ENCODE assay signal across 34 cellular contexts in the genomic region with DNA sequence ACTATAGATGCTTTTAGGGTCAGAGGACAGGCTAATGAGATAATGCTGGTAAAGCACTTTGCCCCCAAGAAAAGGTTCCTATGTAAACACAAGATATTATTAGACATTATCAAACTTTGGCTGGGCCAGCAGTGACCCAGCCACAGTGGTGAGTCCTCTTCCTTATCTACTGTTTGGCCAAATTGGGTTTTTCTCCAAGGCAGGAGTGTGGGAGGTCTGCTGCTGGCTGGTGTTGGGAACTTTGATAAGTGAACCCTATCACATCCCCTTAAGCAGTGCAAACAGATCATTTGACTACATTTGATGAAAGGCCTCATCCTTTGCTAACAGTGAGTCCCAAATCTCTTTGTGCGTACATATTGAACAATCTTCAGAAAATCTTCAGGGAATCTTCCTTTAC. TPM values are rescaled to one million over a fixed set of nuclear protein-coding genes. Genes with fewer than 3 reads are reported as not detected.
"Had no signal": no experiment of that assay in that cellular context is flagged by ENCODE, and none has a peak within 500 bp of the region (broad histone marks: within the 10 kb centered on the region; RNA-seq: fewer than 3 reads in every experiment).

No MANE protein-coding gene starts in this region.

- H3K9me3 ChIP-seq: body of pancreas had no signal

- H3K27me3 ChIP-seq: body of pancreas had no signal

- ATAC-seq: activated CD4-positive, CD25-positive, alpha-beta regulatory T cell treated with anti-CD3 and anti-CD28 coated beads, Interleukin-2, amount 50 U/mL, for 24 hours; activated CD8-positive, alpha-beta memory T cell treated with anti-CD3 and anti-CD28 coated beads, Interleukin-2, amount 10 ng/mL, durations not matched to agents 7 days and 5 days; body of pancreas; PC-3; T-helper 17 cell had no signal

- H3K4me3 ChIP-seq: body of pancreas had no signal

- H3K4me1 Mint-ChIP-seq: activated CD8-positive, alpha-beta memory T cell treated with anti-CD3 and anti-CD28 coated beads, Interleukin-2, amount 10 ng/mL, durations not matched to agents 7 days and 5 days; activated naive CD4-positive, alpha-beta T cell treated with anti-CD3 and anti-CD28 coated beads, Interleukin-2, amount 50 U/mL, for 24 hours; central memory CD8-positive, alpha-beta T cell; T-helper 17 cell had no signal

- H3K4me3 Mint-ChIP-seq: activated CD8-positive, alpha-beta memory T cell treated with anti-CD3 and anti-CD28 coated beads, Interleukin-2, amount 10 ng/mL, durations not matched to agents 7 days and 5 days; activated naive CD4-positive, alpha-beta T cell treated with anti-CD3 and anti-CD28 coated beads, Interleukin-2, amount 50 U/mL, for 24 hours; activated T-cell treated with anti-CD3 and anti-CD28 coated beads, Interleukin-2, amount 50 U/mL, for 24 hours; activated T-helper 1 cell treated with anti-CD3 and anti-CD28 coated beads, Interleukin-12 subunit alpha, Interleukin-12 subunit beta, Interleukin-2, Interleukin-4 antibody, amounts not matched to agents 30 ng/mL and 10 ng/mL and 1 ng/mL, durations not matched to agents 14 hours and 24 hours and 36 hours; central memory CD8-positive, alpha-beta T cell; T-helper 17 cell had no signal

- H3K9me3 Mint-ChIP-seq: activated naive CD4-positive, alpha-beta T cell treated with anti-CD3 and anti-CD28 coated beads, Interleukin-2, amount 50 U/mL, for 24 hours; activated T-cell treated with anti-CD3 and anti-CD28 coated beads, Interleukin-2, amount 50 U/mL, for 24 hours; activated T-helper 1 cell treated with anti-CD3 and anti-CD28 coated beads, Interleukin-12 subunit alpha, Interleukin-12 subunit beta, Interleukin-2, Interleukin-4 antibody, amounts not matched to agents 30 ng/mL and 10 ng/mL and 1 ng/mL, durations not matched to agents 14 hours and 24 hours and 36 hours; central memory CD8-positive, alpha-beta T cell had no signal

- H3K27ac Mint-ChIP-seq: activated CD8-positive, alpha-beta memory T cell treated with anti-CD3 and anti-CD28 coated beads, Interleukin-2, amount 10 ng/mL, durations not matched to agents 7 days and 5 days; activated naive CD4-positive, alpha-beta T cell treated with anti-CD3 and anti-CD28 coated beads, Interleukin-2, amount 50 U/mL, for 24 hours; activated T-cell treated with anti-CD3 and anti-CD28 coated beads, Interleukin-2, amount 50 U/mL, for 24 hours; activated T-helper 1 cell treated with anti-CD3 and anti-CD28 coated beads, Interleukin-12 subunit alpha, Interleukin-12 subunit beta, Interleukin-2, Interleukin-4 antibody, amounts not matched to agents 30 ng/mL and 10 ng/mL and 1 ng/mL, durations not matched to agents 14 hours and 24 hours and 36 hours; T-helper 17 cell had no signal

- H3K27ac ChIP-seq: body of pancreas had no signal

- DNase-seq: activated CD4-positive, alpha-beta T cell treated with anti-CD3 and anti-CD28 coated beads for 4 hours; activated CD4-positive, alpha-beta T cell treated with anti-CD3 and anti-CD28 coated beads, Interleukin-2, amount 50 U/mL, for 48 hours; activated CD8-positive, alpha-beta memory T cell treated with anti-CD3 and anti-CD28 coated beads, Interleukin-2, amount 10 ng/mL, durations not matched to agents 7 days and 5 days; activated effector memory CD4-positive, alpha-beta T cell treated with Interleukin-2 at 50 U/mL for 16 hours; activated naive CD4-positive, alpha-beta T cell; activated T-cell treated with anti-CD3 and anti-CD28 coated beads, Interleukin-2, amount 50 U/mL, for 24 hours; aorta; body of pancreas; KG1; NCI-H1048; NCI-H1417; NCI-H1694; NCI-H2029; NCI-H2107; NCI-H2171 treated with DMSO at 0.1 percent for 48 hours; NCI-H345; NCI-H510A; NCI-H526 treated with DMSO at 0.1 percent for 48 hours; NCI-H82; NK-92 treated with Interleukin-12 subunit alpha and Interleukin-12 subunit beta, amount 100 ng/mL, for 24 hours; PC-3; SHP77; T-helper 17 cell; T-helper 9 cell had no signal

- FAIRE-seq: bronchial epithelial cell, RCC 7860, TTC549 had no signal

- H3K36me3 Mint-ChIP-seq: activated CD8-positive, alpha-beta memory T cell treated with anti-CD3 and anti-CD28 coated beads, Interleukin-2, amount 10 ng/mL, durations not matched to agents 7 days and 5 days; activated naive CD4-positive, alpha-beta T cell treated with anti-CD3 and anti-CD28 coated beads, Interleukin-2, amount 50 U/mL, for 24 hours had no signal

- H3K4me1 ChIP-seq: body of pancreas had no signal

RNA-seq across cellular contexts. Expression of a gene that starts 23.2 kb away (rescaled TPM):
- total RNA-seq: activated T-helper 1 cell treated with anti-CD3 and anti-CD28 coated beads, Interleukin-12 subunit alpha, Interleukin-12 subunit beta, Interleukin-2, Interleukin-4 antibody, amounts not matched to agents 30 ng/mL and 10 ng/mL and 1 ng/mL, durations not matched to agents 14 hours and 24 hours and 36 hours; aorta; body of pancreas; bronchial epithelial cell; LHCN-M2; M059J; PC-3; SK-MEL-5; T-helper 17 cell had no signal
- polyA plus RNA-seq: aorta had no signal
